9 cellular contexts compared by ENCODE assay signal in the genomic region with DNA sequence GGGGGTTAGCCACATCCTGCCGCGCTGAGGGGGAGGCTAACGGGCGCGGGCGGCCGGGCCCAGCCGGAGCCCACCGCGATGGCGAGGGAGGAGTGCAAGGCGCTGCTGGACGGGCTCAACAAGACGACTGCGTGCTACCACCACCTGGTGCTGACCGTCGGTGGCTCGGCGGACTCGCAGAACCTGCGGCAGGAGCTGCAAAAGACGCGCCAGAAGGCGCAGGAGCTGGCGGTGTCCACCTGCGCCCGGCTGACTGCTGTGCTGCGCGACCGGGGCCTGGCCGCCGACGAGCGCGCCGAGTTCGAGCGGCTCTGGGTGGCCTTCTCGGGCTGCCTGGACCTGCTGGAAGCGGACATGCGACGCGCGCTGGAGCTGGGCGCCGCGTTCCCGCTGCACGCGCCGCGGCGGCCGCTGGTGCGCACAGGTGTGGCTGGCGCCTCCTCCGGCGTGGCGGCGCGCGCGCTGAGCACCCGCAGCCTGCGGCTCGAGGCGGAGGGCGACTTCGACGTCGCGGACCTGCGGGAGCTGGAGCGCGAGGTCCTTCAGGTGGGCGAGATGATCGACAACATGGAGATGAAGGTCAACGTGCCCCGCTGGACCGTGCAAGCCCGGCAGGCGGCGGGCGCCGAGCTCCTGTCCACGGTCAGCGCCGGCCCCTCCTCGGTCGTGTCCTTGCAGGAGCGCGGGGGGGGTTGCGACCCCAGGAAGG. TPM values are rescaled to one million over a fixed set of nuclear protein-coding genes. Genes with fewer than 3 reads are reported as not detected.
DNase-seq lines count a peak whose midpoint lies in the region; ATAC-seq and TF ChIP-seq lines count a peak whose summit lies in the region.
"Had no signal": no experiment of that assay in that cellular context is flagged by ENCODE, and none has a peak within 500 bp of the region (broad histone marks: within the 10 kb centered on the region; RNA-seq: fewer than 3 reads in every experiment).

No MANE protein-coding gene starts in this region.

- H3K27ac ChIP-seq in AG04450 (ENCODE audit: low read depth, low read length) (no peak overlapping the region), cardiac muscle cell (no peak overlapping the region), rectal smooth muscle tissue (ENCODE audit: low read depth, low read length) (no peak overlapping the region)
- H3K27ac ChIP-seq: epithelial cell of prostate had no signal

- H3K4me3 ChIP-seq in AG04450 (ENCODE audit: low read depth, low read length) (peak overlapping the region; percentile 89; the same call in 1 of the 2 replicates), HAP-1 (peak overlapping the region; percentile 87), cardiac muscle cell (peak overlapping the region; percentile 86), rectal smooth muscle tissue (ENCODE audit: low read length) (peak overlapping the region; percentile 97)

- peaks cover 19% of the 10 kb centered on the region for H3K4me1 ChIP-seq in HAP-1
- H3K4me1 ChIP-seq in cardiac muscle cell (ENCODE audit: low read depth) = peaks cover 8% of the 10 kb centered on the region
- H3K4me1 ChIP-seq in rectal smooth muscle tissue (ENCODE audit: control insufficient read depth, insufficient read depth, low read length) = peaks cover 7% of the 10 kb centered on the region

- H3K27me3 ChIP-seq in AG04450 (ENCODE audit: control insufficient read depth, insufficient read depth, low read length) (peaks cover 23% of the 10 kb centered on the region), HAP-1 (ENCODE audit: low read depth) (no peaks in the 10 kb centered on the region), cardiac muscle cell (peaks cover 17% of the 10 kb centered on the region), rectal smooth muscle tissue (ENCODE audit: control insufficient read depth, insufficient read depth, low read length) (peaks cover 5% of the 10 kb centered on the region)

- ATAC-seq in GM18909 (IDR thresholded peaks at IDR 0.05; ENCODE audit: poor library complexity, unreplicated experiment) (no peak), HG03342 (IDR thresholded peaks at IDR 0.05; ENCODE audit: unreplicated experiment) (no peak), HG03432 (IDR thresholded peaks at IDR 0.05; ENCODE audit: unreplicated experiment) (no peak)

- no peak overlapping the region for H3K9ac ChIP-seq in rectal smooth muscle tissue (ENCODE audit: low read length)

- CTCF ChIA-PET in AG04450 (lab: Charles Lee) = no interaction called here

- H3K9me3 ChIP-seq in AG04450 (ENCODE audit: control insufficient read depth, insufficient read depth, low read length) = no peaks in the 10 kb centered on the region; the same call in 1 of the 2 replicates
- no peaks in the 10 kb centered on the region for H3K9me3 ChIP-seq in HAP-1
- no peaks in the 10 kb centered on the region for H3K9me3 ChIP-seq in cardiac muscle cell (ENCODE audit: low read depth)

- POLR2A ChIA-PET in AG04450 (lab: Yijun Ruan, JAX) = interaction anchor here (2.0 kb wide), 1 partner anchor 15 kb away, joined by 7 read pairs; the partner anchor contains the start of gene NUDT19

- H3K36me3 ChIP-seq in HAP-1 (replicated peaks) (no peaks in the 10 kb centered on the region), cardiac muscle cell (no peaks in the 10 kb centered on the region), rectal smooth muscle tissue (ENCODE audit: control insufficient read depth, insufficient read depth, low read length) (no peaks in the 10 kb centered on the region)

- DNase-seq in AG04450 (ENCODE audit: low read depth, low spot score) (no peak), HAP-1 (ENCODE audit: low spot score in 2 of 2) (peak in 1 of 2 experiments; percentile 29), cardiac muscle cell (ENCODE audit: low read depth in 1 of 2, low spot score in 1 of 2) (peak in 1 of 2 donors; percentile 12)
- DNase-seq in activated CD8-positive, alpha-beta memory T cell treated with anti-CD3 and anti-CD28 coated beads for 24 hours = peak; percentile 73

- no peak for TF ChIP-seq CTCF in AG04450 (IDR thresholded peaks at IDR 0.05; ENCODE audit: low read depth, low read length)
- TF ChIP-seq CTCF in cardiac muscle cell (IDR thresholded peaks at IDR 0.05; ENCODE audit: low read depth, low read length) = no peak

- in situ Hi-C loops in HAP-1 (cut with MboI; ENCODE audit: low sequenced_read_pairs) = loop anchor here (25.0 kb wide), 1 partner anchor 511 kb away; the partner anchor contains the start of gene LRP3

RNA-seq across cellular contexts. Expression of gene RGS9BP, which starts 0.7 kb away (rescaled TPM):
- polyA plus RNA-seq in AG04450 (2011; rRNA removed) (0.07 and 0.09 TPM in 2 replicates), cardiac muscle cell (1.1 TPM in 1 of 2 replicates, not detected in the other)
- 0.18 TPM in 1 of 2 replicates, not detected in the other for polyA minus RNA-seq in AG04450 (2011; rRNA and poly(A)+ RNA removed)
- 0.85 and 1.0 TPM in 2 replicates for total RNA-seq in cardiac muscle cell

RNA-seq across cellular contexts. Expression of gene ANKRD27, which starts 1.4 kb away (rescaled TPM):
- polyA plus RNA-seq in AG04450 (2011; rRNA removed) = 26.2 and 28.7 TPM in 2 replicates
- polyA minus RNA-seq in AG04450 (2011; rRNA and poly(A)+ RNA removed) = 41.5 and 44.2 TPM in 2 replicates
- 9.7 and 10.5 TPM in 2 replicates for total RNA-seq in cardiac muscle cell
- 6.3 and 13.7 TPM in 2 replicates for polyA plus RNA-seq in cardiac muscle cell

RNA-seq across cellular contexts. Expression of gene NUDT19, which starts 15.3 kb away (rescaled TPM):
- 4.8 and 5.3 TPM in 2 replicates for polyA plus RNA-seq in AG04450 (2011; rRNA removed)
- 3.7 and 4.5 TPM in 2 replicates for polyA minus RNA-seq in AG04450 (2011; rRNA and poly(A)+ RNA removed)
- total RNA-seq in cardiac muscle cell = 5.1 and 5.5 TPM in 2 replicates
- 2.1 and 3.3 TPM in 2 replicates for polyA plus RNA-seq in cardiac muscle cell

RNA-seq across cellular contexts. Expression of gene TDRD12, which starts 43.2 kb away (rescaled TPM):
- 0.07 and 0.09 TPM in 2 replicates for polyA plus RNA-seq in AG04450 (2011; rRNA removed)
- 0.04 TPM in 1 of 2 replicates, not detected in the other for polyA minus RNA-seq in AG04450 (2011; rRNA and poly(A)+ RNA removed)
- 0.03 TPM in 1 of 2 replicates, not detected in the other for total RNA-seq in cardiac muscle cell
- polyA plus RNA-seq in cardiac muscle cell = 0.10 TPM in 1 of 2 replicates, not detected in the other
